In the genomic region with DNA sequence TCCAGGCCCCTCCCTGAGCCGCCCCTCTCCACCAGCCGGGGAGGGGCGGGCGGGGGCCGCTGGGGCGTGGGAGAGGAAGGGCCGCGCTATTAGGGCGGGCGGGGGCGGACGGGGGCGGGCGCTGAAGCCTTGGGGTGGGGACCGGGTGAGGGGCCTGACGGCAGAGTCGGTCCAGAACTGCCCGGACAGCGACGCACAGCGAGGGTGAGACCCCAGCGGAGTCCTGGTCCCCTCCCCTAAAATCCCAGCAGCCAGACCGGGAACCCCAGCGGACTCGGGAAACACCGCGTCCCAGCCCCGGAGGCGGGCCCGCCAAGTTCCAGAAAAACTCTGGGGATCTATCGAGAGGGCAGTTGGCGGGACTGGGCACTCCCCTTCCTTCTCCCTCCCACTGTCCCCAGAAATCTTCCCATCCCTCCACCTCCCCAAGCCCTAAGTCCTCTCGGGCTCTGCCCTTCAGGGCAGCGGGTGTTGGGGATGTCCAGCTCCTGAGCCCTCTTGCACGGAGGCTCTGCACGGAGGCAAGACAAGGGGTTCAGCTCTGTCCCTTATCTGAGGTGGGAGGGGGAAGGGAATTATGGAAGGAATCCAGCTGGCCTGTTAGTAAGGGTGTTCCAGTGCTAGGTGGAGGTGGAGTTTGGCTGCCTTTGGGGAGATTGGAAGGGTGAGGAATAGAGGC, we compare ENCODE assay signal across 8 cellular contexts. TPM values are rescaled to one million over a fixed set of nuclear protein-coding genes. Genes with fewer than 3 reads are reported as not detected.
DNase-seq lines count a peak whose midpoint lies in the region; ATAC-seq and TF ChIP-seq lines count a peak whose summit lies in the region.

Gene PRICKLE4, plus strand, starts transcription at position 160 of the 679 bp plus-strand sequence. CDS start 2,692 bp downstream, outside the sequence.

- H3K4me1 Mint-ChIP-seq in endodermal cell: peaks cover 14% of the 10 kb centered on the region

- H3K9me3 Mint-ChIP-seq in endodermal cell: no peaks in the 10 kb centered on the region
- H3K9me3 Mint-ChIP-seq in activated naive CD4-positive, alpha-beta T cell treated with anti-CD3 and anti-CD28 coated beads, Interleukin-2, amount 50 U/mL, for 72 hours: no peaks in the 10 kb centered on the region

- no peak for TF ChIP-seq CTCF in RWPE2 (IDR thresholded peaks at IDR 0.05; ENCODE audit: poor library complexity, severe bottlenecking)
- no peak for TF ChIP-seq CTCF in endodermal cell (conservative IDR thresholded peaks at IDR 0.05)
- TF ChIP-seq CTCF in mucosa of descending colon (IDR thresholded peaks at IDR 0.05): no peak
- no peak for TF ChIP-seq CTCF in uterus (IDR thresholded peaks at IDR 0.05)

- H3K9me3 ChIP-seq in RWPE2 (ENCODE audit: severe bottlenecking): no peaks in the 10 kb centered on the region
- no peaks in the 10 kb centered on the region for H3K9me3 ChIP-seq in endodermal cell (ENCODE audit: control insufficient read depth, low read length)
- H3K9me3 ChIP-seq in mucosa of descending colon: no peaks in the 10 kb centered on the region
- H3K9me3 ChIP-seq in uterus: no peaks in the 10 kb centered on the region

- H3K27me3 ChIP-seq in RWPE2 (ENCODE audit: insufficient read depth, poor library complexity, severe bottlenecking): no peaks in the 10 kb centered on the region
- peaks cover 49% of the 10 kb centered on the region for H3K27me3 ChIP-seq in endodermal cell (ENCODE audit: control insufficient read depth, insufficient read depth, low read length, poor library complexity, severe bottlenecking)
- H3K27me3 ChIP-seq in uterus: no peaks in the 10 kb centered on the region

- H3K27ac Mint-ChIP-seq in endodermal cell: peak within 1 kb of the TSS; percentile 72
- peak within 1 kb of the TSS in 1 of 2 donors; percentile 72 for H3K27ac Mint-ChIP-seq in activated naive CD4-positive, alpha-beta T cell treated with anti-CD3 and anti-CD28 coated beads, Interleukin-2, amount 50 U/mL, for 72 hours

- H3K4me3 Mint-ChIP-seq in endodermal cell: peak within 1 kb of the TSS; percentile 77

- peak within 1 kb of the TSS; percentile 15 for H3K9ac ChIP-seq in endodermal cell (ENCODE audit: extremely low read depth, low read length, poor library complexity, severe bottlenecking)

- H3K4me3 ChIP-seq in RWPE2 (ENCODE audit: severe bottlenecking) (peak within 1 kb of the TSS; percentile 70), endodermal cell (ENCODE audit: low read length) (peak within 1 kb of the TSS; percentile 86), mucosa of descending colon (peak within 1 kb of the TSS; percentile 50), uterus (peak within 1 kb of the TSS; percentile 61 to 62)

- peak; percentile 42 for ATAC-seq in RWPE2 (ENCODE audit: low read depth)
- peak; percentile 43 for ATAC-seq in mucosa of descending colon
- ATAC-seq in GM21390 (IDR thresholded peaks at IDR 0.05; ENCODE audit: unreplicated experiment): no peak
- ATAC-seq in activated naive CD4-positive, alpha-beta T cell treated with anti-CD3 and anti-CD28 coated beads, Interleukin-2, amount 50 U/mL, for 72 hours: no peak

- intact Hi-C loops in mucosa of descending colon (cut with DNase I, micrococcal nuclease): loop anchor here in 1 of 2 donors (10.0 kb wide), 1 partner anchor 264 kb away; no protein-coding TSS in a partner anchor
- intact Hi-C loops in uterus (cut with DNase I; ENCODE audit: low total_unique reads): loop anchor here (10.0 kb wide), 1 partner anchor 144 kb away; the partner anchor contains the start of genes BYSL and MED20

- peaks cover 5% of the 10 kb centered on the region for H3K36me3 Mint-ChIP-seq in endodermal cell (ENCODE audit: low read depth)
- H3K36me3 Mint-ChIP-seq in activated naive CD4-positive, alpha-beta T cell treated with anti-CD3 and anti-CD28 coated beads, Interleukin-2, amount 50 U/mL, for 72 hours: no peaks in the 10 kb centered on the region

- WGBS in endodermal cell (ENCODE audit: insufficient coverage in 1 of 2, insufficient read length in 1 of 2), 2 experiments: 1% methylated on average over 36 of the region's 36 CpGs; no CpG with 5 or more reads in 1 of the 2 experiments

- peaks cover 58% of the 10 kb centered on the region for H3K27me3 Mint-ChIP-seq in endodermal cell (ENCODE audit: insufficient read depth)

- TF ChIP-seq POLR2A in uterus (IDR thresholded peaks at IDR 0.05): no peak

- DNase-seq in stimulated activated CD4-positive, alpha-beta T cell treated with anti-CD3 and anti-CD28 coated beads, Interleukin-15, amount 100 ng/mL, for 24 hours: peak; percentile 16
- no peak for DNase-seq in stimulated activated CD4-positive, alpha-beta T cell treated with anti-CD3 and anti-CD28 coated beads, Interleukin-2, amount 100 ng/mL, for 24 hours
- DNase-seq in RWPE2 (ENCODE audit: low spot score) (no peak), endodermal cell (peak; percentile 78), mucosa of descending colon (peak; percentile 69 to 75 (median 71)), uterus (peak; percentile 53 to 64)
- DNase-seq in activated naive CD4-positive, alpha-beta T cell treated with anti-CD3 and anti-CD28 coated beads, Interleukin-2, amount 50 U/mL, for 72 hours (ENCODE audit: low spot score in 2 of 2): no peak

- H3K36me3 ChIP-seq in RWPE2 (ENCODE audit: low read depth): peaks cover 23% of the 10 kb centered on the region
- peaks cover 6% of the 10 kb centered on the region for H3K36me3 ChIP-seq in endodermal cell (ENCODE audit: control insufficient read depth, insufficient read depth, low read length)
- no peaks in the 10 kb centered on the region for H3K36me3 ChIP-seq in mucosa of descending colon (ENCODE audit: low read depth)
- no peaks in the 10 kb centered on the region for H3K36me3 ChIP-seq in uterus

- H3K4me1 ChIP-seq in RWPE2 (ENCODE audit: insufficient read depth, poor library complexity, severe bottlenecking): peaks cover 9% of the 10 kb centered on the region
- H3K4me1 ChIP-seq in endodermal cell (ENCODE audit: control insufficient read depth, insufficient read depth, low read length): no peaks in the 10 kb centered on the region
- peaks cover 24% of the 10 kb centered on the region for H3K4me1 ChIP-seq in mucosa of descending colon (ENCODE audit: low read depth)
- H3K4me1 ChIP-seq in uterus: peaks cover 0 to 16% of the 10 kb centered on the region in 2 donors

- H3K27ac ChIP-seq in RWPE2 (ENCODE audit: poor library complexity, severe bottlenecking) (peak within 1 kb of the TSS; percentile 71), endodermal cell (ENCODE audit: low read depth, low read length) (no peak within 1 kb of the TSS), uterus (peak within 1 kb of the TSS; percentile 90 to 91)

RNA-seq across cellular contexts. Expression of gene PRICKLE4, which starts in this region (rescaled TPM):
- total RNA-seq in endodermal cell (1 to 10 TPM; 2.6 to 3.6 TPM), mucosa of descending colon (1 to 10 TPM; 2.7 to 6.7 (median 6.1) TPM), uterus (10 to 100 TPM; 10.4 to 17.9 (median 14.3) TPM)
- 0.71 TPM for polyA plus RNA-seq in endodermal cell (2013, experiment 1 of 2)
- polyA plus RNA-seq in endodermal cell (2013, experiment 2 of 2): not detected
- under 1 TPM in 1 of 2 donors, not detected in 1; 0.60 TPM for total RNA-seq in activated naive CD4-positive, alpha-beta T cell treated with anti-CD3 and anti-CD28 coated beads, Interleukin-2, amount 50 U/mL, for 72 hours

Comparison
In these comparisons a context has a peak if more than half of its experiments do, and no peak if none do; other contexts are left out.
1. DNase-seq: peak in stimulated activated CD4-positive, alpha-beta T cell treated with anti-CD3 and anti-CD28 coated beads, Interleukin-15, amount 100 ng/mL, for 24 hours (single experiment), endodermal cell (single experiment), mucosa of descending colon (3 of 3) and uterus (2 of 2); none in stimulated activated CD4-positive, alpha-beta T cell treated with anti-CD3 and anti-CD28 coated beads, Interleukin-2, amount 100 ng/mL, for 24 hours (0 of 2), RWPE2 (single experiment) and activated naive CD4-positive, alpha-beta T cell treated with anti-CD3 and anti-CD28 coated beads, Interleukin-2, amount 50 U/mL, for 72 hours (0 of 2).
2. ATAC-seq: peak in RWPE2 (single experiment) and mucosa of descending colon (single experiment); none in GM21390 (single experiment) and activated naive CD4-positive, alpha-beta T cell treated with anti-CD3 and anti-CD28 coated beads, Interleukin-2, amount 50 U/mL, for 72 hours (0 of 2).
3. Peak in every context shown above with its lines, with median percentiles within 50 percentile points of each other: H3K4me3 ChIP-seq.